ENCODE assay signal across 19 cellular contexts in genomic region chr3:174223042-174223441, GRCh38.
DNase-seq lines count a peak whose midpoint lies in the region; ATAC-seq, FAIRE-seq and TF ChIP-seq lines count a peak whose summit lies in the region.
"Had no signal": no experiment of that assay in that cellular context is flagged by ENCODE, and none has a peak within 500 bp of the region (broad histone marks: within the 10 kb centered on the region; RNA-seq: fewer than 3 reads in every experiment).

No MANE protein-coding gene starts in this region.

- TF ChIP-seq POLR2A in GM12892 (IDR thresholded peaks at IDR 0.05; ENCODE audit: low read depth, low read length) = no peak

- no peak for DNase-seq in GM23338 (ENCODE audit: low spot score)
- DNase-seq in NCI-H69 (lab: John Stamatoyannopoulos, UW) = peak; percentile 37
- DNase-seq in DMS 273 treated with DMSO at 0.1 percent for 48 hours (lab: John Stamatoyannopoulos, UW) = no peak
- no peak for DNase-seq in GM12892 (ENCODE audit: insufficient read length)
- DNase-seq: C1 segment of cervical spinal cord; CD8-positive, alpha-beta T cell; DMS53; DMS79 treated with DMSO at 0.1 percent for 48 hours; GF-D8; GOT3 had no signal

- TF ChIP-seq CTCF in GM23338 (conservative IDR thresholded peaks at IDR 0.05; ENCODE audit: low read depth in 2 of 2) = no peak
- TF ChIP-seq CTCF in HEK293 (tag by site-specific recombination; IDR thresholded peaks at IDR 0.05) = no peak
- TF ChIP-seq CTCF in nephron (IDR thresholded peaks at IDR 0.05; ENCODE audit: unreplicated experiment in 3 of 3) = no peak

- H3K9me2 ChIP-seq in GM23338 (ENCODE audit: insufficient read depth) = peaks cover 7% of the 10 kb centered on the region; the same call in 1 of the 2 replicates

- H3K36me3 Mint-ChIP-seq in GM23338 (ENCODE audit: low read depth) (peaks cover 8% of the 10 kb centered on the region; the same call in 1 of the 3 replicates), nephron (ENCODE audit: low read depth) (no peaks in the 10 kb centered on the region)
- H3K36me3 Mint-ChIP-seq: CD8-positive, alpha-beta T cell had no signal

- H3K4me1 ChIP-seq in GM23338 (ENCODE audit: insufficient read depth) (peaks cover 4% of the 10 kb centered on the region), HEK293 (ENCODE audit: control insufficient read depth, insufficient read depth, low read length) (no peaks in the 10 kb centered on the region)

- no peaks in the 10 kb centered on the region for H3K9me3 ChIP-seq in HEK293 (ENCODE audit: control insufficient read depth, insufficient read depth, low read depth, low read length)
- H3K9me3 ChIP-seq: HAP-1 had no signal

- H3K27ac Mint-ChIP-seq in GM23338 (no peak overlapping the region; the same call in 1 of the 2 replicates), nephron (peak overlapping the region; percentile 61 to 91 (median 69))
- H3K27ac Mint-ChIP-seq: CD8-positive, alpha-beta T cell had no signal

- H3K9me3 Mint-ChIP-seq in GM23338 (no peaks in the 10 kb centered on the region; the same call in 2 of the 3 replicates), nephron (no peaks in the 10 kb centered on the region)
- H3K9me3 Mint-ChIP-seq: CD8-positive, alpha-beta T cell had no signal

- H3K4me2 ChIP-seq in GM23338 = no peak overlapping the region

- no peak overlapping the region for H3K4me3 ChIP-seq in GM23338
- H3K4me3 ChIP-seq in HEK293 (ENCODE audit: low read depth, low read length) = no peak overlapping the region
- H3K4me3 ChIP-seq: HAP-1 had no signal

- H3K27ac ChIP-seq in GM23338 (ENCODE audit: low read depth) (no peak overlapping the region; the same call in 1 of the 2 replicates), HEK293 (ENCODE audit: extremely low read depth, low read depth, low read length) (no peak overlapping the region)

- H3K27me3 ChIP-seq in GM23338 (ENCODE audit: insufficient read depth) = no peaks in the 10 kb centered on the region

- H3K4me1 Mint-ChIP-seq in GM23338 = peaks cover 21% of the 10 kb centered on the region
- peaks cover 26% of the 10 kb centered on the region for H3K4me1 Mint-ChIP-seq in nephron

- no peak for ATAC-seq in GM23338
- no peak for ATAC-seq in GM21515 (IDR thresholded peaks at IDR 0.05; ENCODE audit: unreplicated experiment)
- ATAC-seq in GM18873 (IDR thresholded peaks at IDR 0.05; ENCODE audit: low FRiP score, unreplicated experiment) = no peak
- ATAC-seq: CD8-positive, alpha-beta T cell had no signal

- no peaks in the 10 kb centered on the region for H3K79me2 ChIP-seq in GM23338 (replicated peaks; ENCODE audit: insufficient read depth)

- FAIRE-seq in GM12892 (lab: Jason Lieb, UNC) = no peak
- FAIRE-seq: D721Med, GM12891, GM19239, H54 had no signal

- no peaks in the 10 kb centered on the region for H3K36me3 ChIP-seq in GM23338 (ENCODE audit: insufficient read depth)
- no peaks in the 10 kb centered on the region for H3K36me3 ChIP-seq in HEK293 (ENCODE audit: control insufficient read depth in 2 of 2, insufficient read depth in 1 of 2, low read length in 2 of 2)
- H3K36me3 ChIP-seq: HAP-1 had no signal

- H2AFZ ChIP-seq in GM23338 = peak overlapping the region; percentile 66; the same call in 1 of the 2 replicates

- POLR2A ChIA-PET in HEK293 (lab: Yijun Ruan, JAX) = no interaction called here

- H4K20me1 ChIP-seq in GM23338 (replicated peaks; ENCODE audit: insufficient read depth) = no peaks in the 10 kb centered on the region

- CTCF ChIA-PET in HEK293 (lab: Yijun Ruan, JAX) = no interaction called here

- no peak overlapping the region for H3K4me3 Mint-ChIP-seq in GM23338
- H3K4me3 Mint-ChIP-seq in nephron = no peak overlapping the region
- H3K4me3 Mint-ChIP-seq: CD8-positive, alpha-beta T cell had no signal

- H3K27me3 Mint-ChIP-seq in GM23338 (ENCODE audit: insufficient read depth, low read depth, poor library complexity) (peaks cover 2% of the 10 kb centered on the region), nephron (ENCODE audit: low read depth) (no peaks in the 10 kb centered on the region)

- H3F3A ChIP-seq in GM23338 (replicated peaks; ENCODE audit: low read depth) = no peaks in the 10 kb centered on the region

TF ChIP-seq in GM23338, 12 proteins besides CTCF, POLR2A, EP300 and RAD21 (continues in another document):
- TF ChIP-seq REST (IDR thresholded peaks at IDR 0.05; ENCODE audit: unreplicated experiment) (no peak), NANOG (IDR thresholded peaks at IDR 0.05; ENCODE audit: borderline replicate concordance) (no peak), STAT1 (IDR thresholded peaks at IDR 0.05; ENCODE audit: unreplicated experiment) (no peak), EZH2 (IDR thresholded peaks at IDR 0.05; ENCODE audit: low read depth, unreplicated experiment) (no peak), EZH2phosphoT487 (IDR thresholded peaks at IDR 0.05; ENCODE audit: unreplicated experiment) (no peak), JUNB (IDR thresholded peaks at IDR 0.05; ENCODE audit: unreplicated experiment) (no peak), CREB1 (CRISPR knock-in tag; IDR thresholded peaks at IDR 0.05; ENCODE audit: low read depth) (no peak), ZNF114 (CRISPR knock-in tag; IDR thresholded peaks at IDR 0.05) (no peak)

TF ChIP-seq in HEK293, 187 proteins besides CTCF, POLR2A, EP300 and RAD21 (continues in another document):
- TF ChIP-seq ZNF280C (tag by site-specific recombination; IDR thresholded peaks at IDR 0.05) (no peak), ZNF704 (tag by site-specific recombination; IDR thresholded peaks at IDR 0.05) (no peak), ZNF560 (tag by site-specific recombination; IDR thresholded peaks at IDR 0.05; ENCODE audit: borderline replicate concordance) (no peak), PRDM6 (tag by site-specific recombination; IDR thresholded peaks at IDR 0.05) (peak; percentile 69), PRDM4 (tag by site-specific recombination; IDR thresholded peaks at IDR 0.05) (no peak), ZBTB21 (tag by site-specific recombination; IDR thresholded peaks at IDR 0.05) (no peak)
